Comparison of ENCODE assay signal across 8 cellular contexts in the genomic region with DNA sequence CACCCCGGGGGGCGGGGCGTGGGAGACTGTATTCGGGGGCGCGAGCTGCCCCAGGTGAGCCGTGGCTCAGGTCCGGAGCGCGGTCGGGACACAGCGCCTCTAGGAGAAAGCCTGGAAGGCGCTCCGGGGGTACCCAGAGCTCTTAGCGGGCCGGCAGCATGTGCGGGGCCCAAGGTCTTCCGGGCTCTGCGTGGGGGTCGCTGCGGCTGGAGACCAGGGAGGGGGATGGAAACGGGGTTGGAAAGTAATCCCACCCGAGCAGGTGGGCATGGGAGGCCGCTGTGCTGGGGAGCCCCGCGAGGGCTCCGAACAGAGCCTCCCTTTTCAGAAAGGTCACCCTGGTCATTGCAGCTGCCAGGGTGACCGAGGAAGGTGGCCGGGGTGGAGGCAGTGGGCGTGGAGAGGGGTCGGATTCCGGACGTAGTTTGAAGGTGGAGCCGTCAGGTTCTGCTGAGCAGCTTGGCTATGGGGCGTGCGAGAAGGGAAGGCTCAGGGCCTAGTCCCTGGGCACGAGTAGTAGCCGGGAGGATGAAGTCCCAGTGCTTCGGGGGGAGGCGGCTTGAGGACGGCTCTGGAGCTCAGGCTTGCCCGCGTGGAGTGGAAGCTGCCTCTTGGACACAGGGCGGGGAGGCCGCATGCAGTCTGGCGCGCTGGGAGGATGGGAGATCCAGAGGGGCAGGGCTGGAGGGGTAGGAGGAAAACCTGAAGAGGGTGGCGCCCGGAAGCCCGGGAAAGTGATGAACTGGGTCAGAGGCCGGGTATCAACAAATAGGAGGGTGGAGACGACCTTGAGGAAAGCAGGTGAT.
A peak's percentile ranks its signal among the peaks of the same experiment; 100 is the strongest.
DNase-seq lines count a peak whose midpoint lies in the region; ATAC-seq and TF ChIP-seq lines count a peak whose summit lies in the region.

A gene (plus strand): TSS at position 31 of the 806 bp plus-strand sequence. CDS start 9,510 bp downstream, outside the sequence.

- H3K4me3 ChIP-seq in HUES6 (ENCODE audit: low read depth, low read length): peak within 1 kb of the TSS; percentile 92
- H3K4me3 ChIP-seq in OCI-LY1 (ENCODE audit: low read depth, low read length, poor library complexity, severe bottlenecking): peak within 1 kb of the TSS; percentile 85
- peak within 1 kb of the TSS; percentile 81 to 91 for H3K4me3 ChIP-seq in mucosa of rectum (ENCODE audit: low read length in 2 of 2)

- no peaks in the 10 kb centered on the region for H3K27me3 ChIP-seq in HUES6 (ENCODE audit: control insufficient read depth, insufficient read depth, low read length)
- no peaks in the 10 kb centered on the region for H3K27me3 ChIP-seq in OCI-LY1 (ENCODE audit: insufficient read depth, low read length)
- no peaks in the 10 kb centered on the region for H3K27me3 ChIP-seq in mucosa of rectum (ENCODE audit: control insufficient read depth in 2 of 2, insufficient read depth in 2 of 2, low read length in 2 of 2)

- H3K4me1 ChIP-seq in HUES6 (ENCODE audit: control insufficient read depth, insufficient read depth, low read length): peaks cover 6% of the 10 kb centered on the region
- peaks cover 17% of the 10 kb centered on the region for H3K4me1 ChIP-seq in OCI-LY1 (ENCODE audit: insufficient read depth, low read length, severe bottlenecking)
- peaks cover 10 to 15% of the 10 kb centered on the region in 2 donors for H3K4me1 ChIP-seq in mucosa of rectum (ENCODE audit: control insufficient read depth in 2 of 2, insufficient read depth in 2 of 2, low read length in 2 of 2)

- H3K27ac ChIP-seq in HUES6 (ENCODE audit: low read depth, low read length) (peak within 1 kb of the TSS; percentile 78), OCI-LY1 (ENCODE audit: low read depth, low read length, poor library complexity, severe bottlenecking) (peak within 1 kb of the TSS; percentile 92), epithelial cell of prostate (peak within 1 kb of the TSS; percentile 92), mucosa of rectum (ENCODE audit: low read depth in 2 of 2, low read length in 2 of 2) (peak within 1 kb of the TSS; percentile 99 to 100)

- ATAC-seq in GM21447 (IDR thresholded peaks at IDR 0.05; ENCODE audit: unreplicated experiment): peak; percentile 74

- H4K20me1 ChIP-seq in OCI-LY1 (ENCODE audit: insufficient read depth, low read length): no peaks in the 10 kb centered on the region

- no peaks in the 10 kb centered on the region for H3F3A ChIP-seq in OCI-LY1 (ENCODE audit: insufficient read depth, low read length)

- peaks cover under 1% of the 10 kb centered on the region; the same call in 1 of the 2 replicates for H3K36me3 ChIP-seq in HUES6 (ENCODE audit: control insufficient read depth, insufficient read depth, low read length)
- H3K36me3 ChIP-seq in OCI-LY1 (ENCODE audit: insufficient read depth, low read length): peaks cover 4% of the 10 kb centered on the region; the same call in 1 of the 2 replicates
- peaks cover 0 to 1% of the 10 kb centered on the region in 2 donors for H3K36me3 ChIP-seq in mucosa of rectum (ENCODE audit: control insufficient read depth in 2 of 2, insufficient read depth in 2 of 2, low read length in 2 of 2)

- H3K79me2 ChIP-seq in OCI-LY1 (ENCODE audit: insufficient read depth, low read length): no peaks in the 10 kb centered on the region

- DNase-seq in DMS 273 treated with DMSO at 0.1 percent for 48 hours (lab: John Stamatoyannopoulos, UW): peak; percentile 87
- DNase-seq in activated T-cell treated with anti-CD3 and anti-CD28 coated beads for 1 hour (ENCODE audit: low read depth): peak; percentile 43
- peak; percentile 64 for DNase-seq in epithelial cell of prostate (ENCODE audit: low read depth, low spot score)
- DNase-seq in stimulated activated CD8-positive, alpha-beta memory T cell treated with anti-CD3 and anti-CD28 coated beads, Interleukin-7, amount 100 ng/mL, for 1 hour (ENCODE audit: low read depth in 2 of 2): peak; percentile 31 to 36

- peak within 1 kb of the TSS; percentile 15; the same call in 1 of the 2 replicates for H2AFZ ChIP-seq in OCI-LY1 (ENCODE audit: low read length)

- TF ChIP-seq CTCF in OCI-LY1 (IDR thresholded peaks at IDR 0.05; ENCODE audit: low read length): peak; percentile 90; the same call in 1 of the 2 replicates

- peak within 1 kb of the TSS; percentile 91 for H3K9ac ChIP-seq in HUES6 (ENCODE audit: low read length)
- H3K9ac ChIP-seq in OCI-LY1 (ENCODE audit: low read length): peak within 1 kb of the TSS; percentile 82
- H3K9ac ChIP-seq in mucosa of rectum (ENCODE audit: low read depth in 1 of 2, low read length in 2 of 2): peak within 1 kb of the TSS; percentile 97 to 99

- H3K9me3 ChIP-seq in HUES6 (ENCODE audit: control insufficient read depth, insufficient read depth, low read depth, low read length): no peaks in the 10 kb centered on the region
- no peaks in the 10 kb centered on the region for H3K9me3 ChIP-seq in OCI-LY1 (ENCODE audit: low read length)
- no peaks in the 10 kb centered on the region for H3K9me3 ChIP-seq in mucosa of rectum (ENCODE audit: control insufficient read depth in 2 of 2, low read length in 2 of 2)

- H3K9me2 ChIP-seq in OCI-LY1 (ENCODE audit: low read depth, low read length): no peaks in the 10 kb centered on the region

- H3K4me2 ChIP-seq in OCI-LY1 (ENCODE audit: low read length): peak within 1 kb of the TSS; percentile 91

Comparison
In these comparisons a context has a peak if more than half of its experiments do, and no peak if none do; other contexts are left out.
1. Peak in every context shown above with its lines: DNase-seq, ATAC-seq, H3K4me3 ChIP-seq and H3K27ac ChIP-seq.
2. DNase-seq: peak in every context shown above with its lines; median percentile 87 in DMS 273 treated with DMSO at 0.1 percent for 48 hours; 64 in epithelial cell of prostate; 43 in activated T-cell treated with anti-CD3 and anti-CD28 coated beads for 1 hour; 34 in stimulated activated CD8-positive, alpha-beta memory T cell treated with anti-CD3 and anti-CD28 coated beads, Interleukin-7, amount 100 ng/mL, for 1 hour.